10 cellular contexts compared by ENCODE assay signal in the genomic region with DNA sequence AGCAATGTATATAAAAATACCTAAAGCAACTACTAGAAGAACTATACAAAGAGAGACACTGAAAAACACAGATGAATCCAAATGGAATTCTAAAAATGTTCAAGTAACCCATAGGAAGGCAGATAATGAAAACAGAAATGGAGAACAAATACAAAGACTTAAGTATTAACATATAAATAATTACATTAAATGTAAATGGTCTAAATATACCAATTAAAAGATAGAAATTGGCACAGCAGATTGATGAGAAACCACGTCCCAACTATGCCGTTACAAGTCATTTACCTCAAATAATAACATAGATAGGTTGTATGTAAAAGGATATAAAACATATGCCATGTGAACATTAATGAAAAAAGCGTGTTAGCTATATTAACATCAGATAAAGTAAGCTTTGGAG.
"Had no signal": no experiment of that assay in that cellular context is flagged by ENCODE, and none has a peak within 500 bp of the region (broad histone marks: within the 10 kb centered on the region; RNA-seq: fewer than 3 reads in every experiment).

No MANE protein-coding gene starts in this region.

- H3K27ac Mint-ChIP-seq: HFFc6 had no signal

- H3K9me3 ChIP-seq: HAP-1 had no signal

- H3K9ac ChIP-seq: GM23248, KMS-11 had no signal

- H3K4me2 ChIP-seq: KMS-11 had no signal

- DNase-seq: GM23248, GOT3, H7, HFFc6, IMR-90, KBM-7 had no signal

- H3K4me3 Mint-ChIP-seq: HFFc6 had no signal

- ATAC-seq: HCT116 had no signal

- H2AFZ ChIP-seq: GM23248 had no signal

- H3K4me3 ChIP-seq: GM23248, HAP-1 had no signal

- H3K4me1 ChIP-seq: HAP-1 had no signal

- FAIRE-seq: HTR-8/SVneo had no signal

- H3K27ac ChIP-seq: GM23248, KMS-11 had no signal

- H3K36me3 ChIP-seq: HAP-1 had no signal
